In the genomic region with DNA sequence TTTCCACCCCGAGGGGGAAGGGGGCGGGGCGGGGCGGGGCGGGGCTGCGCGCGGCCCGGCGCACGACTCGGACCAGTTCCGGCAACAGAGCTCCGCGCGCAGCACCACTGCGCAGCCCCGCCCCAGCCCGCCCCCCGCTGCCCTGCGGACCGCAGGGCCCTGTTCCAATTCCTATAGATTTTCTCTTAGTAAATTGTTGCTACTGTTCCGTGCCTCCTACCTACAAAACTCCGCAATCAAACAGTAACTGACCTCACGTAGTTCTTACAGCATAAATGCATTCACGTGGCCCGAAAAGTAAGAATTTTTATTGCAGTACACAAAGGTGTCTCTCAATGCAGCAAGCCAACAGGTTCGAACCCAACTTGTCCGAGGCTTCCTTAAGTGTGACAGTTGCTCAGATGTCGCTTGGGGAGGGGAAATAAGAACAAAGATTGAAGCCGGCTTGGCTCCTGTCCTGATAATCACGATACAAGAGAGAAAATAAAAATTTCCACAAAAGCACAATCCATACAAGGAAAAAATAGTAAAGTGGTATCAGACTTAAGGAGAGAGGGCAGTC, we compare ENCODE assay signal across 8 cellular contexts. TPM values are rescaled to one million over a fixed set of nuclear protein-coding genes. Genes with fewer than 3 reads are reported as not detected.
DNase-seq lines count a peak whose midpoint lies in the region; ATAC-seq and TF ChIP-seq lines count a peak whose summit lies in the region.

No MANE protein-coding gene starts in this region.

- H3K4me3 ChIP-seq in HL-60 (replicated peaks; ENCODE audit: insufficient read depth, low read length), result peak overlapping the region; percentile 92
- H3K4me3 ChIP-seq in kidney epithelial cell (ENCODE audit: low read depth, low read length), result peak overlapping the region; percentile 89

- peak; percentile 64 for ATAC-seq in GM21423 (IDR thresholded peaks at IDR 0.05; ENCODE audit: unreplicated experiment)
- peak; percentile 89 for ATAC-seq in stimulated activated memory B cell treated with anti-CD40 and anti-IgM and Interleukin-4, amounts not matched to agents 10 μg/mL and 1 μg/mL and 100 μg/mL, for 72 hours

- peak overlapping the region; percentile 89 for H3K4me3 Mint-ChIP-seq in stimulated activated memory B cell treated with anti-CD40 and anti-IgM and Interleukin-4, amounts not matched to agents 10 μg/mL and 1 μg/mL and 100 μg/mL, for 72 hours

- peaks cover 40% of the 10 kb centered on the region for H3K4me1 Mint-ChIP-seq in stimulated activated memory B cell treated with anti-CD40 and anti-IgM and Interleukin-4, amounts not matched to agents 10 μg/mL and 1 μg/mL and 100 μg/mL, for 72 hours

- H3K27ac Mint-ChIP-seq in stimulated activated memory B cell treated with anti-CD40 and anti-IgM and Interleukin-4, amounts not matched to agents 10 μg/mL and 1 μg/mL and 100 μg/mL, for 72 hours, result peak overlapping the region; percentile 91

- H3K36me3 ChIP-seq in kidney epithelial cell (ENCODE audit: control insufficient read depth, insufficient read depth, low read length), result no peaks in the 10 kb centered on the region

- peak overlapping the region; percentile 82 for H3K27ac ChIP-seq in HL-60 (replicated peaks)

- no peaks in the 10 kb centered on the region for H3K27me3 Mint-ChIP-seq in stimulated activated memory B cell treated with anti-CD40 and anti-IgM and Interleukin-4, amounts not matched to agents 10 μg/mL and 1 μg/mL and 100 μg/mL, for 72 hours

- no peaks in the 10 kb centered on the region for H3K9me3 Mint-ChIP-seq in stimulated activated memory B cell treated with anti-CD40 and anti-IgM and Interleukin-4, amounts not matched to agents 10 μg/mL and 1 μg/mL and 100 μg/mL, for 72 hours

- H3K36me3 Mint-ChIP-seq in stimulated activated memory B cell treated with anti-CD40 and anti-IgM and Interleukin-4, amounts not matched to agents 10 μg/mL and 1 μg/mL and 100 μg/mL, for 72 hours, result no peaks in the 10 kb centered on the region

- no peaks in the 10 kb centered on the region for H3K27me3 ChIP-seq in HL-60 (ENCODE audit: insufficient read depth, poor library complexity, severe bottlenecking)
- no peaks in the 10 kb centered on the region for H3K27me3 ChIP-seq in kidney epithelial cell (ENCODE audit: control insufficient read depth, insufficient read depth, low read length)

- TF ChIP-seq CTCF in HL-60 (IDR thresholded peaks at IDR 0.05; ENCODE audit: insufficient read depth, low read length) (no peak), kidney epithelial cell (IDR thresholded peaks at IDR 0.05; ENCODE audit: insufficient read depth, low read length, poor library complexity, severe bottlenecking) (no peak)

- DNase-seq in NCI-H1694 treated with DMSO at 0.1 percent for 48 hours (lab: John Stamatoyannopoulos, UW) (peak; percentile 87), NCI-H1694 (lab: John Stamatoyannopoulos, UW) (no peak), HL-60 (ENCODE audit: low read depth in 1 of 2, low spot score in 1 of 2) (no peak), RPMI7951 (ENCODE audit: low read depth) (peak; percentile 74), cerebellum (ENCODE audit: low spot score) (peak; percentile 87), kidney epithelial cell (ENCODE audit: low read depth) (no peak)

RNA-seq across cellular contexts. Expression of a gene that starts 1.2 kb away (rescaled TPM):
- total RNA-seq in RPMI7951 (2014; rRNA removed; shearing (Covaris generic)), result 14.9 and 25.4 TPM in 2 replicates
- total RNA-seq in cerebellum, result 50.4 TPM
- 27.6 and 33.0 TPM in 2 replicates for total RNA-seq in kidney epithelial cell

Comparison
In these comparisons a context has a peak if more than half of its experiments do, and no peak if none do; other contexts are left out.
1. DNase-seq: peak in NCI-H1694 treated with DMSO at 0.1 percent for 48 hours (single experiment), RPMI7951 (single experiment) and cerebellum (single experiment); none in NCI-H1694 (single experiment), HL-60 (0 of 2) and kidney epithelial cell (single experiment).